Comparison of ENCODE assay signal across 8 cellular contexts in the genomic region with DNA sequence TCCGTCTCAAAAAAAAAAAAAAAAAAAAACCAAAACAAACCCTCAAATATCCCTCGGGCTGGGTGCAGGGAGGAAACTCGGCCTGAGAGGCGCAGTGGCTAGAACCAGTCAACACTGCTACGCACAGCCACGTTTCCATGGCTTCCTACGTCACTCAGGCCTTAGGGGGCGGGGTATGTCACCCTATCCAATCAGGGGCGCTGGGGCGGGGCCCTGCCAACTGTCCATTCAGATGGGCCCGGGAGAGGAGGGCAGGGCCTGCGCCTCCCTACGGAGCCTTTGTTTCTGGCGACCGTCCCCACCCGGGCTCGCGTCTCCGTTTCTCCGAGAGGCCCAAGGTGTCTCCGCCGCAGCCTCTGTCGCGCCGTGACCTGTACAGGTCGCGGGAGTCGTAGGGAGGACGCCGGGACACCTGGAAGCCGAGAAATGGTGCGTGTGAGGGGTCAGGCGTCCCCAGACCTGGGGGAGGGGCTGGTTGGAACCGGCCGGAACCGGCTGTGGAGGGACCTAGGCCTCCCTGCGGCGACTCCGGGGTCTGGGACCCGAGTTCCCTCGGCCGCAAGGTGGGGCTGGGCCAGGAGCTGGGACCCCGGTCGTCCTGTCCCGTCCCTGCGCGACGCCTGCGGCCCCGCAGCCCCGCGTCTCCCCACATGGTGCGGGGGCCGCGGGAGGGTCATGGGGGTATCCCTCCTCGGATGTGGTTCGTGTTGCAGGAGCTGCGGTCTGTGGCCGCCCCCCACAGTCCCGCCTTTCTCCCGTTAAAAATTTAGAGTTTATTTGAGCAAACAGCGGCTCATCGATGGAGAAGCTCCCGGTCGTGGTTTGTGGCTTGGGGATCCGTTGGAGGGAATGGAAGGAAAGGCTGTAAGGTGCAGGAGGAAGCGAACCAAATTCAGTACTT. TPM values are rescaled to one million over a fixed set of nuclear protein-coding genes. Genes with fewer than 3 reads are reported as not detected.
A peak's percentile ranks its signal among the peaks of the same experiment; 100 is the strongest.
DNase-seq lines count a peak whose midpoint lies in the region; ATAC-seq and TF ChIP-seq lines count a peak whose summit lies in the region.

A gene (plus strand): TSS at position 282 of the 901 bp plus-strand sequence. CDS start 145 bp downstream, at position 427.

- in situ Hi-C loops in IMR-90 (cut with MboI; ENCODE audit: low sequenced_read_pairs): no loop called here

- peak within 1 kb of the TSS; percentile 93 for H2AK5ac ChIP-seq in IMR-90 (ENCODE audit: low read depth, low read length)

- H2BK120ac ChIP-seq in IMR-90 (ENCODE audit: low read depth, low read length): peak within 1 kb of the TSS; percentile 75

- peak within 1 kb of the TSS; percentile 96 for H3K4ac ChIP-seq in IMR-90 (ENCODE audit: low read depth, low read length)

- ATAC-seq in GM21528 (IDR thresholded peaks at IDR 0.05; ENCODE audit: low FRiP score, unreplicated experiment) (peak; percentile 94), IMR-90 (ENCODE audit: low read depth) (peak; percentile 100)

- TF ChIP-seq CTCF in IMR-90 (conservative IDR thresholded peaks at IDR 0.05; ENCODE audit: low read depth, low read length): 0 out of 2 replicates have a peak, but pooled peaks have one; percentile 16

- H3K36me3 ChIP-seq in IMR-90 (ENCODE audit: control insufficient read depth, insufficient read depth, low read length) (peaks cover 8% of the 10 kb centered on the region), mucosa of rectum (ENCODE audit: control insufficient read depth in 2 of 2, insufficient read depth in 2 of 2, low read length in 2 of 2) (no peaks in the 10 kb centered on the region)

- peak within 1 kb of the TSS; percentile 98 for H3K18ac ChIP-seq in IMR-90 (ENCODE audit: low read depth, low read length)

- no peaks in the 10 kb centered on the region; the same call in 1 of the 2 replicates for H3K4me1 ChIP-seq in IMR-90 (ENCODE audit: control insufficient read depth, insufficient read depth, low read length)
- peaks cover 0 to 7% of the 10 kb centered on the region in 2 donors for H3K4me1 ChIP-seq in mucosa of rectum (ENCODE audit: control insufficient read depth in 2 of 2, insufficient read depth in 2 of 2, low read length in 2 of 2)

- no peak within 1 kb of the TSS; the same call in 1 of the 2 replicates for H2BK20ac ChIP-seq in IMR-90 (ENCODE audit: low read depth, low read length)

- H3K9me1 ChIP-seq in IMR-90 (ENCODE audit: insufficient read depth, low read length): peaks cover 10% of the 10 kb centered on the region; the same call in 1 of the 2 replicates

- TF ChIP-seq POLR2A in IMR-90 (IDR thresholded peaks at IDR 0.05; ENCODE audit: low read depth, low read length) (peak; percentile 96), erythroblast (IDR thresholded peaks at IDR 0.05; ENCODE audit: low read length) (peak; percentile 98)

- BruUV-seq in IMR-90 (replicated peaks; lab: Mats Ljungman, UMichigan): no TSS peak

- no peaks in the 10 kb centered on the region for H3K9me3 ChIP-seq in IMR-90 (ENCODE audit: control insufficient read depth, insufficient read depth, low read length)
- no peaks in the 10 kb centered on the region for H3K9me3 ChIP-seq in mucosa of rectum (ENCODE audit: control insufficient read depth in 2 of 2, low read length in 2 of 2)

- intact Hi-C loops in IMR-90 (cut with micrococcal nuclease): no loop called here

- H3K27ac ChIP-seq in IMR-90 (ENCODE audit: insufficient read depth, low read length) (peak within 1 kb of the TSS; percentile 100), mucosa of rectum (ENCODE audit: low read depth in 2 of 2, low read length in 2 of 2) (peak within 1 kb of the TSS; percentile 93 to 94)

- peak within 1 kb of the TSS; percentile 92 for H3K23ac ChIP-seq in IMR-90 (ENCODE audit: low read depth, low read length)

- H3K9ac ChIP-seq in IMR-90 (ENCODE audit: low read depth, low read length) (peak within 1 kb of the TSS; percentile 100), mucosa of rectum (ENCODE audit: low read depth in 1 of 2, low read length in 2 of 2) (peak within 1 kb of the TSS; percentile 95 to 96)

- H2BK5ac ChIP-seq in IMR-90 (ENCODE audit: low read depth, low read length, poor library complexity, severe bottlenecking): peak within 1 kb of the TSS; percentile 99

- H4K8ac ChIP-seq in IMR-90 (ENCODE audit: low read depth in 2 of 2, low read length in 2 of 2): peak within 1 kb of the TSS; percentile 57 to 98

- H3K79me1 ChIP-seq in IMR-90 (ENCODE audit: low read depth in 1 of 2, low read length in 2 of 2): peaks cover 12 to 37% of the 10 kb centered on the region in 2 experiments

- peak within 1 kb of the TSS; percentile 87 for H4K91ac ChIP-seq in IMR-90 (ENCODE audit: insufficient read depth, low read depth, low read length)

- TF ChIP-seq RAD21 in IMR-90 (IDR thresholded peaks at IDR 0.05; ENCODE audit: low read length): no peak; the same call in 1 of the 2 replicates

- peaks cover 30% of the 10 kb centered on the region for H4K20me1 ChIP-seq in IMR-90 (ENCODE audit: insufficient read depth, low read length)

- H3K4me3 ChIP-seq in IMR-90 (ENCODE audit: insufficient read depth, low read depth, low read length) (peak within 1 kb of the TSS; percentile 99), mucosa of rectum (ENCODE audit: low read length in 2 of 2) (peak within 1 kb of the TSS; percentile 86 to 92)

- H2AK9ac ChIP-seq in IMR-90 (replicated peaks; ENCODE audit: low read depth, low read length, poor library complexity): peak within 1 kb of the TSS; percentile 99

- H2AFZ ChIP-seq in IMR-90 (replicated peaks; ENCODE audit: low read length, poor library complexity): peak within 1 kb of the TSS; percentile 99

- CTCF ChIA-PET in IMR-90 (lab: Yijun Ruan, JAX): interaction anchor here (0.6 to 0.7 kb wide), 2 partner anchors 14 to 32 kb away, joined by 3 to 7 read pairs; no protein-coding TSS in a partner anchor

- H4K5ac ChIP-seq in IMR-90 (ENCODE audit: low read depth, low read length): peak within 1 kb of the TSS; percentile 99

- POLR2A ChIA-PET in IMR-90 (lab: Charles Lee; ENCODE audit: unreplicated experiment): no interaction called here

- H2BK15ac ChIP-seq in IMR-90 (ENCODE audit: low read depth, low read length): no peak within 1 kb of the TSS

- H3K27me3 ChIP-seq in IMR-90 (ENCODE audit: control insufficient read depth, insufficient read depth, low read length) (no peaks in the 10 kb centered on the region), mucosa of rectum (ENCODE audit: control insufficient read depth in 2 of 2, insufficient read depth in 2 of 2, low read length in 2 of 2) (no peaks in the 10 kb centered on the region)

- H3K4me2 ChIP-seq in IMR-90 (ENCODE audit: low read depth, low read length): peak within 1 kb of the TSS; percentile 73

- dilution Hi-C loops in IMR-90 (cut with HindIII; ENCODE audit: low sequenced_read_pairs, unreplicated experiment): no loop called here

- WGBS in IMR-90 (ENCODE audit: extremely low coverage in 2 of 2, insufficient read length in 1 of 2), 2 experiments: 0% methylated on average over 3 of the region's 67 CpGs; no CpG with 5 or more reads in 1 of the 2 experiments

- DNase-seq in DMS153 (lab: John Stamatoyannopoulos, UW) (peak; percentile 95), IMR-90 (peak; percentile 98), OCI-M1 (lab: John Stamatoyannopoulos, UW) (peak; percentile 100), erythroblast (lab: John Stamatoyannopoulos, UW) (peak; percentile 98 to 99)
- peak; percentile 96 for DNase-seq in activated T-cell treated with anti-CD3 and anti-CD28 coated beads, Interleukin-2, amount 50 U/mL, for 1 hour
- DNase-seq in stimulated activated CD8-positive, alpha-beta memory T cell treated with anti-CD3 and anti-CD28 coated beads, Interleukin-4, amount 100 ng/mL, for 48 hours: peak; percentile 99

- H3K14ac ChIP-seq in IMR-90 (replicated peaks; ENCODE audit: low read depth, low read length): peak within 1 kb of the TSS; percentile 99

- peak within 1 kb of the TSS; percentile 80; the same call in 1 of the 2 replicates for H3K56ac ChIP-seq in IMR-90 (ENCODE audit: extremely low read depth, insufficient read depth, low read length)

TF ChIP-seq in IMR-90, 13 proteins besides CTCF, POLR2A, EP300 and RAD21:
- TF ChIP-seq MAZ (IDR thresholded peaks at IDR 0.05; ENCODE audit: borderline replicate concordance, low read depth, low read length): peak; percentile 57; the same call in 1 of the 2 replicates
- peak; percentile 10; the same call in 1 of the 2 replicates for TF ChIP-seq FOS (IDR thresholded peaks at IDR 0.05; ENCODE audit: low read depth, low read length)
- TF ChIP-seq MXI1 (IDR thresholded peaks at IDR 0.05; ENCODE audit: borderline replicate concordance, low read depth, low read length): 0 out of 2 replicates have a peak, but pooled peaks have one; percentile 16
- TF ChIP-seq, protein P1, sequence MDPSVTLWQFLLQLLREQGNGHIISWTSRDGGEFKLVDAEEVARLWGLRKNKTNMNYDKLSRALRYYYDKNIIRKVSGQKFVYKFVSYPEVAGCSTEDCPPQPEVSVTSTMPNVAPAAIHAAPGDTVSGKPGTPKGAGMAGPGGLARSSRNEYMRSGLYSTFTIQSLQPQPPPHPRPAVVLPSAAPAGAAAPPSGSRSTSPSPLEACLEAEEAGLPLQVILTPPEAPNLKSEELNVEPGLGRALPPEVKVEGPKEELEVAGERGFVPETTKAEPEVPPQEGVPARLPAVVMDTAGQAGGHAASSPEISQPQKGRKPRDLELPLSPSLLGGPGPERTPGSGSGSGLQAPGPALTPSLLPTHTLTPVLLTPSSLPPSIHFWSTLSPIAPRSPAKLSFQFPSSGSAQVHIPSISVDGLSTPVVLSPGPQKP (IDR thresholded peaks at IDR 0.05; ENCODE audit: borderline replicate concordance, low read depth, low read length): no peak
- no peak for TF ChIP-seq NFE2L2 (IDR thresholded peaks at IDR 0.05; ENCODE audit: low read depth, low read length)

RNA-seq across cellular contexts. Expression of the gene that starts here (rescaled TPM):
- 32.8 and 34.4 TPM in 2 replicates for total RNA-seq in IMR-90 (2012; rRNA removed)
- 4.3 and 6.3 TPM in 2 replicates for polyA plus RNA-seq in IMR-90 (2012; rRNA removed)
- 1.3 and 1.7 TPM in 2 replicates for polyA plus RNA-seq in IMR-90 (2012; cell fraction: cytosol; rRNA removed)
- 1.1 and 9.2 TPM in 2 replicates for polyA plus RNA-seq in IMR-90 (2012; cell fraction: nucleus; rRNA removed; ENCODE audit: low replicate concordance)

Comparison
In these comparisons a context has a peak if more than half of its experiments do, and no peak if none do; other contexts are left out.
1. Peak in every context shown above with its lines: DNase-seq, ATAC-seq, H3K4me3 ChIP-seq and H3K27ac ChIP-seq.